ENCODE assay signal across 1 cellular context in genomic region chr11:4626207-4627105, GRCh38.
TF ChIP-seq lines count a peak whose summit lies in the region.

No MANE protein-coding gene starts in this region.

TF ChIP-seq in Ishikawa, 13 proteins besides CTCF, POLR2A, EP300 and RAD21 (continued from another document):
- TF ChIP-seq CREB1 (IDR thresholded peaks at IDR 0.05; ENCODE audit: low read depth) = no peak
- TF ChIP-seq NFIC (IDR thresholded peaks at IDR 0.05) = no peak
- TF ChIP-seq FOXM1 (IDR thresholded peaks at IDR 0.05; ENCODE audit: borderline replicate concordance, low read depth) = no peak
- TF ChIP-seq ZBTB7A (IDR thresholded peaks at IDR 0.05; ENCODE audit: low read depth) = no peak
TF ChIP-seq in Ishikawa: peak in this region for 0.
